ENCODE assay signal across 1 cellular context in genomic region chr20:47680804-47681529, GRCh38.
TF ChIP-seq lines count a peak whose summit lies in the region.

No MANE protein-coding gene starts in this region.

TF ChIP-seq in HepG2, 621 proteins besides CTCF, POLR2A, EP300 and RAD21 (continued from another document):
- no peak for TF ChIP-seq STAT6 (CRISPR knock-in tag; IDR thresholded peaks at IDR 0.05; ENCODE audit: borderline replicate concordance)
- TF ChIP-seq ZNF205 (CRISPR knock-in tag; IDR thresholded peaks at IDR 0.05): no peak
- TF ChIP-seq RFX1 (IDR thresholded peaks at IDR 0.05): peak; percentile 60
- no peak for TF ChIP-seq MZF1 (CRISPR knock-in tag; IDR thresholded peaks at IDR 0.05; ENCODE audit: borderline replicate concordance)
- TF ChIP-seq ZMAT3 (CRISPR knock-in tag; conservative IDR thresholded peaks at IDR 0.05): no peak
- TF ChIP-seq PBX3 (CRISPR knock-in tag; IDR thresholded peaks at IDR 0.05; ENCODE audit: borderline replicate concordance): no peak
- TF ChIP-seq ZNF547 (CRISPR knock-in tag; IDR thresholded peaks at IDR 0.05): no peak
- no peak for TF ChIP-seq ONECUT2 (CRISPR knock-in tag; IDR thresholded peaks at IDR 0.05)
- TF ChIP-seq BCL6 (CRISPR knock-in tag; IDR thresholded peaks at IDR 0.05): 0 out of 2 replicates have a peak, but pooled peaks have one; percentile 23
- no peak for TF ChIP-seq RNF219 (CRISPR knock-in tag; IDR thresholded peaks at IDR 0.05)
- TF ChIP-seq SOX6 (IDR thresholded peaks at IDR 0.05): no peak
- TF ChIP-seq SOX6 (CRISPR knock-in tag; IDR thresholded peaks at IDR 0.05): peak; percentile 19; the same call in 1 of the 2 replicates
- TF ChIP-seq ZBTB14 (CRISPR knock-in tag; IDR thresholded peaks at IDR 0.05): no peak
- no peak for TF ChIP-seq MATR3 (CRISPR knock-in tag; IDR thresholded peaks at IDR 0.05)
- TF ChIP-seq ZNF501 (CRISPR knock-in tag; IDR thresholded peaks at IDR 0.05): no peak
- no peak for TF ChIP-seq ZNF331 (CRISPR knock-in tag; IDR thresholded peaks at IDR 0.05)
- 0 out of 2 replicates have a peak, but pooled peaks have one; percentile 53 for TF ChIP-seq PLSCR1 (CRISPR knock-in tag; IDR thresholded peaks at IDR 0.05; ENCODE audit: borderline replicate concordance)
- 0 out of 2 replicates have a peak, but pooled peaks have one; percentile 38 for TF ChIP-seq PPARG (CRISPR knock-in tag; conservative IDR thresholded peaks at IDR 0.05)
- no peak for TF ChIP-seq ZNF766 (CRISPR knock-in tag; IDR thresholded peaks at IDR 0.05; ENCODE audit: borderline replicate concordance)
- no peak for TF ChIP-seq ZBTB44 (CRISPR knock-in tag; IDR thresholded peaks at IDR 0.05)
- TF ChIP-seq JDP2 (CRISPR knock-in tag; IDR thresholded peaks at IDR 0.05; ENCODE audit: borderline replicate concordance): no peak
- TF ChIP-seq ZMYM3 (CRISPR knock-in tag; IDR thresholded peaks at IDR 0.05): peak; percentile 78
- no peak for TF ChIP-seq SATB2 (CRISPR knock-in tag; IDR thresholded peaks at IDR 0.05)
- no peak for TF ChIP-seq ZNF605 (CRISPR knock-in tag; IDR thresholded peaks at IDR 0.05)
- no peak for TF ChIP-seq PATZ1 (CRISPR knock-in tag; IDR thresholded peaks at IDR 0.05)
- no peak for TF ChIP-seq ZBTB10 (CRISPR knock-in tag; IDR thresholded peaks at IDR 0.05; ENCODE audit: borderline replicate concordance)
- no peak for TF ChIP-seq SETDB1 (CRISPR knock-in tag; IDR thresholded peaks at IDR 0.05; ENCODE audit: borderline replicate concordance)
- TF ChIP-seq E2F5 (CRISPR knock-in tag; conservative IDR thresholded peaks at IDR 0.05): no peak
- TF ChIP-seq XRCC5 (optimal IDR thresholded peaks at IDR 0.05; ENCODE audit: low read length): peak; percentile 36
- TF ChIP-seq MXD1 (CRISPR knock-in tag; IDR thresholded peaks at IDR 0.05): 0 out of 2 replicates have a peak, but pooled peaks have one; percentile 27
- TF ChIP-seq GLMP (CRISPR knock-in tag; IDR thresholded peaks at IDR 0.05; ENCODE audit: borderline replicate concordance): no peak
- TF ChIP-seq ZNF629 (CRISPR knock-in tag; conservative IDR thresholded peaks at IDR 0.05): no peak
TF ChIP-seq in HepG2: peak in this region for 16.
